ENCODE assay signal across 30 cellular contexts in the genomic region with DNA sequence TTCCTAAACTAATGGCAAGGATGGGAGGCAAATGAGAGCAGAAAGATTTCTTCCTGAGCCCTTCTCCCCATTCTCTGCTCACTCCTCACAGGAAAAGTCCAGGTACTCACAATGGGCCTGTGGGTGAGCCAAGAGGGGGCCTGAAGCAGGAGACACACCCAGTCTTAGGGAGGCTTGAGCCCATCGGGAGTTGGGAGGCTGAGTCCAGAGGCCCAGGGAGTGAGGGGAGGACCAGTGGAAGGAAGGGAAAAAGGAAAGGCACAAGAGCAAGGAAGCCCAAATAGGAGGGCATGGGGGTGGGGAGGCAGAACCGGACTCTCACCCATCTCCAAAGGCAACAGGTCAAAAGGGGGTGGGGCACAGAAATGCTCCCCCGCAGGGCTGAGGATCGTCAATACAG.
"Had no signal": no experiment of that assay in that cellular context is flagged by ENCODE, and none has a peak within 500 bp of the region (broad histone marks: within the 10 kb centered on the region; RNA-seq: fewer than 3 reads in every experiment).

No MANE protein-coding gene starts in this region.

- H3K9me3 ChIP-seq: ovary, prostate gland, spleen, suprapubic skin, testis, tibial artery, transverse colon, upper lobe of right lung, uterus had no signal

- H3K79me2 ChIP-seq: parathyroid adenoma had no signal

- H3K4me2 ChIP-seq: neural progenitor cell, smooth muscle cell had no signal

- H3K27ac ChIP-seq: neural progenitor cell, ovary, parathyroid adenoma, prostate gland, skin epidermis, spleen, suprapubic skin, testis, tibial artery, transverse colon, upper lobe of right lung, uterus had no signal

- DNase-seq: naive thymus-derived CD4-positive, alpha-beta T cell; natural killer cell; occipital lobe; ovary; posterior cingulate gyrus; retina; right cardiac atrium; spleen; stimulated activated CD4-positive, alpha-beta T cell treated with anti-CD3 and anti-CD28 coated beads, Interleukin-12 subunit alpha, Interleukin-12 subunit beta, amount 100 ng/mL, for 4 hours; stimulated activated CD4-positive, alpha-beta T cell treated with anti-CD3 and anti-CD28 coated beads, Interleukin-1b, Interleukin-23, amount 100 ng/mL, for 48 hours; stimulated activated CD4-positive, alpha-beta T cell treated with anti-CD3 and anti-CD28 coated beads, Interleukin-4, amount 100 ng/mL, for 1 hour; stimulated activated CD4-positive, alpha-beta T cell treated with anti-CD3 and anti-CD28 coated beads, Interleukin-4, amount 100 ng/mL, for 4 hours; stimulated activated CD8-positive, alpha-beta memory T cell treated with anti-CD3 and anti-CD28 coated beads, Interleukin-4, amount 100 ng/mL, for 48 hours; stimulated activated naive CD4-positive, alpha-beta T cell; stimulated activated naive CD8-positive, alpha-beta T cell treated with anti-CD3 and anti-CD28 coated beads, Interleukin-15, amount 100 ng/mL, for 72 hours; stimulated activated naive CD8-positive, alpha-beta T cell treated with anti-CD3 and anti-CD28 coated beads, Interleukin-15, Interleukin-2, amounts not matched to agents 100 U/mL and 50 U/mL, for 24 hours; substantia nigra; testis; tibial artery; transverse colon; upper lobe of right lung; uterus had no signal

- H2AFZ ChIP-seq: neural progenitor cell, parathyroid adenoma had no signal

- H3K27me3 ChIP-seq: neural progenitor cell, ovary, spleen, suprapubic skin, testis, transverse colon, upper lobe of right lung, uterus had no signal

- H3K4me3 ChIP-seq: neural progenitor cell, ovary, prostate gland, skin epidermis, smooth muscle cell, spleen, suprapubic skin, testis, tibial artery, transverse colon, upper lobe of right lung, uterus had no signal

- H3K36me3 ChIP-seq: neural progenitor cell, ovary, prostate gland, spleen, suprapubic skin, tibial artery, transverse colon, upper lobe of right lung, uterus had no signal

- H3K9ac ChIP-seq: neural progenitor cell, parathyroid adenoma had no signal

- ATAC-seq: naive thymus-derived CD4-positive, alpha-beta T cell; natural killer cell; right cardiac atrium; sciatic nerve; stimulated activated memory B cell treated with anti-CD40 and anti-IgM and Interleukin-4, amounts not matched to agents 10 μg/mL and 1 μg/mL and 100 μg/mL, for 72 hours; stimulated activated naive CD8-positive, alpha-beta T cell treated with anti-CD3 and anti-CD28 coated beads, Interleukin-15, amount 100 ng/mL, for 72 hours; stimulated activated naive CD8-positive, alpha-beta T cell treated with anti-CD3 and anti-CD28 coated beads, Interleukin-15, Interleukin-2, amounts not matched to agents 100 U/mL and 50 U/mL, for 24 hours; upper lobe of right lung had no signal

- H3K4me1 ChIP-seq: parathyroid adenoma, prostate gland, spleen, uterus had no signal
